2 cellular contexts compared by ENCODE assay signal in genomic region chr10:5679036-5679435, GRCh38.
TF ChIP-seq lines count a peak whose summit lies in the region.

No MANE protein-coding gene starts in this region.

TF ChIP-seq in A549, 52 proteins besides CTCF, POLR2A, EP300 and RAD21:
- no peak for TF ChIP-seq BCL3 (IDR thresholded peaks at IDR 0.05)
- TF ChIP-seq MAFK (IDR thresholded peaks at IDR 0.05; ENCODE audit: partially characterized antibody) = peak; percentile 70

TF ChIP-seq in IMR-90, 13 proteins besides CTCF, POLR2A, EP300 and RAD21:
- TF ChIP-seq ELK1 (IDR thresholded peaks at IDR 0.05; ENCODE audit: borderline replicate concordance, low read depth, low read length) (no peak), MAFK (IDR thresholded peaks at IDR 0.05; ENCODE audit: low read depth, low read length) (peak; percentile 61; the same call in 1 of the 2 replicates)
